In genomic region chr4:39699676-39700409, GRCh38 we compare ENCODE assay signal across 8 cellular contexts. TPM values are rescaled to one million over a fixed set of nuclear protein-coding genes. Genes with fewer than 3 reads are reported as not detected.
A peak's percentile ranks its signal among the peaks of the same experiment; 100 is the strongest.
DNase-seq lines count a peak whose midpoint lies in the region; ATAC-seq and TF ChIP-seq lines count a peak whose summit lies in the region.

No MANE protein-coding gene starts in this region.

- no peak for TF ChIP-seq CTCF in left ventricle myocardium inferior (IDR thresholded peaks at IDR 0.05; ENCODE audit: borderline replicate concordance)
- no peak for TF ChIP-seq CTCF in upper lobe of right lung (IDR thresholded peaks at IDR 0.05)

- H3K27me3 ChIP-seq in left ventricle myocardium inferior (ENCODE audit: low read depth) = no peaks in the 10 kb centered on the region
- H3K27me3 ChIP-seq in upper lobe of right lung = no peaks in the 10 kb centered on the region

- intact Hi-C loops in left ventricle myocardium inferior (cut with micrococcal nuclease) = loop anchor here (5.0 kb wide), 1 partner anchor 277 kb away; the partner anchor contains the start of gene PDS5A
- intact Hi-C loops in left cardiac atrium (cut with DNase I) = no loop called here
- intact Hi-C loops in activated CD4-positive, alpha-beta memory T cell treated with anti-CD3 and anti-CD28 coated beads for 36 hours (cut with micrococcal nuclease) = loop anchor here (1.0 to 10.0 kb wide), 8 partner anchors 61 to 1142 kb away; partner anchors contain the start of genes LIAS, RHOH, RPL9 and SMIM14
- intact Hi-C loops in upper lobe of right lung (cut with DNase I) = no loop called here
- intact Hi-C loops in posterior cingulate gyrus (cut with DNase I) = loop anchor here (2.0 to 5.0 kb wide), 3 partner anchors 61 to 357 kb away; partner anchors contain the start of genes N4BP2, SMIM14 and UGDH

- H3K4me1 ChIP-seq in left ventricle myocardium inferior (peaks cover 55% of the 10 kb centered on the region), upper lobe of right lung (peaks cover 30% of the 10 kb centered on the region)

- no peaks in the 10 kb centered on the region for H3K9me3 Mint-ChIP-seq in activated CD4-positive, alpha-beta memory T cell treated with anti-CD3 and anti-CD28 coated beads for 36 hours
- peaks cover 0 to 2% (median 0%) of the 10 kb centered on the region in 6 donors for H3K9me3 Mint-ChIP-seq in immature natural killer cell

- H3K4me1 Mint-ChIP-seq in activated CD4-positive, alpha-beta memory T cell treated with anti-CD3 and anti-CD28 coated beads for 36 hours (ENCODE audit: low read depth) = peaks cover 37% of the 10 kb centered on the region
- peaks cover 45 to 60% of the 10 kb centered on the region in 2 donors for H3K4me1 Mint-ChIP-seq in immature natural killer cell

- H3K36me3 Mint-ChIP-seq in activated CD4-positive, alpha-beta memory T cell treated with anti-CD3 and anti-CD28 coated beads for 36 hours = peaks cover 7% of the 10 kb centered on the region
- H3K36me3 Mint-ChIP-seq in immature natural killer cell = peaks cover 0 to 4% (median 0%) of the 10 kb centered on the region in 3 donors

- H3K27me3 Mint-ChIP-seq in activated CD4-positive, alpha-beta memory T cell treated with anti-CD3 and anti-CD28 coated beads for 36 hours = no peaks in the 10 kb centered on the region
- peaks cover 12 to 17% (median 16%) of the 10 kb centered on the region in 3 donors for H3K27me3 Mint-ChIP-seq in immature natural killer cell (ENCODE audit: low read depth in 3 of 3)

- CTCF ChIA-PET in activated CD4-positive, alpha-beta memory T cell treated with anti-CD3 and anti-CD28 coated beads for 36 hours (lab: Charles Lee) = interaction anchor here (0.5 to 1.1 kb wide), 3 partner anchors 187 to 279 kb away, joined by 4 read pairs; partner anchors contain the start of gene PDS5A

- H3K36me3 ChIP-seq in left ventricle myocardium inferior (no peaks in the 10 kb centered on the region), upper lobe of right lung (peaks cover 16% of the 10 kb centered on the region)

- POLR2A ChIA-PET in activated CD4-positive, alpha-beta memory T cell treated with anti-CD3 and anti-CD28 coated beads for 36 hours (lab: Charles Lee) = interaction anchor here (2.1 kb wide), 1 partner anchor 241 kb away, joined by 7 read pairs; the partner anchor contains the start of genes LIAS and RPL9

- no peak for DNase-seq in left ventricle myocardium inferior
- no peak for DNase-seq in left cardiac atrium
- no peak for DNase-seq in activated CD4-positive, alpha-beta memory T cell treated with anti-CD3 and anti-CD28 coated beads for 36 hours
- no peak for DNase-seq in immature natural killer cell
- no peak for DNase-seq in upper lobe of right lung
- DNase-seq in posterior cingulate gyrus = no peak
- DNase-seq in NCI-H2171 (lab: John Stamatoyannopoulos, UW) = no peak

- peak overlapping the region; percentile 96 for H3K27ac Mint-ChIP-seq in activated CD4-positive, alpha-beta memory T cell treated with anti-CD3 and anti-CD28 coated beads for 36 hours
- H3K27ac Mint-ChIP-seq in immature natural killer cell = peak overlapping the region; percentile 95 to 99 (median 98)

- peak overlapping the region; percentile 98 for H3K27ac ChIP-seq in left ventricle myocardium inferior (replicated peaks)
- H3K27ac ChIP-seq in upper lobe of right lung = no peak overlapping the region

- no peaks in the 10 kb centered on the region for H3K9me3 ChIP-seq in left ventricle myocardium inferior (replicated peaks)
- no peaks in the 10 kb centered on the region for H3K9me3 ChIP-seq in upper lobe of right lung

- ATAC-seq in left cardiac atrium (no peak), upper lobe of right lung (no peak), HG03159 (IDR thresholded peaks at IDR 0.05; ENCODE audit: unreplicated experiment) (no peak)

- H3K4me3 ChIP-seq in left ventricle myocardium inferior = peak overlapping the region; percentile 93
- H3K4me3 ChIP-seq in upper lobe of right lung = peak overlapping the region; percentile 78

- H3K4me3 Mint-ChIP-seq in activated CD4-positive, alpha-beta memory T cell treated with anti-CD3 and anti-CD28 coated beads for 36 hours = peak overlapping the region; percentile 96
- H3K4me3 Mint-ChIP-seq in immature natural killer cell = peak overlapping the region; percentile 99 to 100 (median 99)

RNA-seq across cellular contexts. Expression of gene UBE2K, which starts 1.9 kb away (rescaled TPM):
- total RNA-seq in left ventricle myocardium inferior = 54.4 TPM
- 10 to 100 TPM; 52.2 to 60.9 TPM for total RNA-seq in left cardiac atrium
- 10 to 100 TPM; 81.4 to 83.5 TPM for total RNA-seq in activated CD4-positive, alpha-beta memory T cell treated with anti-CD3 and anti-CD28 coated beads for 36 hours
- polyA plus RNA-seq in immature natural killer cell = 10 to 100 TPM; 47.9 to 82.4 (median 67.8) TPM
- 51.4 TPM for total RNA-seq in upper lobe of right lung

Comparison
In these comparisons a context has a peak if more than half of its experiments do, and no peak if none do; other contexts are left out.
1. intact Hi-C loops: an anchor here in left ventricle myocardium inferior (5.0 kb wide), activated CD4-positive, alpha-beta memory T cell treated with anti-CD3 and anti-CD28 coated beads for 36 hours (1.0 to 10.0 kb wide) and posterior cingulate gyrus (2.0 to 5.0 kb wide); none called in left cardiac atrium and upper lobe of right lung.